Comparison of ENCODE assay signal across 1 cellular context in genomic region chr2:230849633-230850357, GRCh38.
TF ChIP-seq lines count a peak whose summit lies in the region.

No MANE protein-coding gene starts in this region.

TF ChIP-seq in GM23338, 12 proteins besides CTCF, POLR2A, EP300 and RAD21 (continued from another document):
- TF ChIP-seq ZNF462 (CRISPR knock-in tag; IDR thresholded peaks at IDR 0.05) (peak; percentile 85), NANOG (IDR thresholded peaks at IDR 0.05; ENCODE audit: borderline replicate concordance) (no peak)
